13 cellular contexts compared by ENCODE assay signal in the genomic region with DNA sequence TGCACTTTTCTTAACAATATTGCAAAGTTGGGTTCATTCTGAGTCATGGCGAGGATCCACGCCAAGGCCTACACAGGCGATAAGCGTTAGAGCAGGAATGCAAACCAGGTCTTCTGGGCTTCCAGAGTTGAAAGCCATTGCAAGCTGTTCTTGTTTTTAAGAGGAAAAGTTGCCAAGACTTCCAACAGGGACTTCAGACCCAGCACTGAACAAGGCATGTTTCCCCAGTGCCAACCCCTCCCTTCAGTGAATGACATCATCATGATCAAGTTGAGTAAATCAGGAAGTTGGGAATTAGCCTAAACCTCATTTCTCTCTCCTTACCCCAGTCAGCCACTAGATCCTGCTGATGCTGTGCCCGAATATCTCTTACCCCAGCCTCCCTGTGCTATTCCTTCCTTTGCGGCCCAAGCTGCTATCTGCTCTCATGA.
DNase-seq lines count a peak whose midpoint lies in the region; ATAC-seq, FAIRE-seq and TF ChIP-seq lines count a peak whose summit lies in the region.
"Had no signal": no experiment of that assay in that cellular context is flagged by ENCODE, and none has a peak within 500 bp of the region (broad histone marks: within the 10 kb centered on the region; RNA-seq: fewer than 3 reads in every experiment).

No MANE protein-coding gene starts in this region.

- ATAC-seq in CD4-positive, alpha-beta T cell (ENCODE audit: poor library complexity), result no peak
- ATAC-seq in stimulated activated naive B cell treated with anti-CD40 and anti-IgM and Interleukin-4, amounts not matched to agents 10 μg/mL and 1 μg/mL and 100 μg/mL, for 72 hours (replicated peaks), result no peak
- ATAC-seq: naive thymus-derived CD8-positive, alpha-beta T cell had no signal

- dilution Hi-C loops in keratinocyte (cut with MboI; ENCODE audit: extremely low pct_ligation_motif_present, low sequenced_read_pairs), result no loop called here

- in situ Hi-C loops in transverse colon (cut with MboI; ENCODE audit: low pct_ligation_motif_present in 1 of 4, low pct_unique_long_range_greater_than_20kb in 1 of 4, low sequenced_read_pairs in 3 of 4), result no loop called here

- H3K4me3 ChIP-seq in choroid plexus epithelial cell (ENCODE audit: low read depth, low read length), result no peak overlapping the region
- H3K4me3 ChIP-seq in keratinocyte (ENCODE audit: control insufficient read depth in 2 of 3, extremely low read depth in 1 of 3, insufficient read depth in 2 of 3, low read depth in 1 of 3, low read length in 3 of 3), result no peak overlapping the region
- H3K4me3 ChIP-seq in transverse colon, result no peak overlapping the region
- H3K4me3 ChIP-seq: coronary artery had no signal

- H3K36me3 ChIP-seq in keratinocyte (ENCODE audit: control insufficient read depth in 2 of 2, extremely low read depth in 1 of 2, insufficient read depth in 2 of 2, low read length in 2 of 2) (no peaks in the 10 kb centered on the region), transverse colon (no peaks in the 10 kb centered on the region)
- H3K36me3 ChIP-seq: WERI-Rb-1 had no signal

- no peaks in the 10 kb centered on the region for H3K4me1 ChIP-seq in keratinocyte (ENCODE audit: control insufficient read depth, extremely low read depth, insufficient read depth, low read length)
- H3K4me1 ChIP-seq in transverse colon, result no peaks in the 10 kb centered on the region

- H2AFZ ChIP-seq in keratinocyte (ENCODE audit: control insufficient read depth, low read length), result no peak overlapping the region

- no peaks in the 10 kb centered on the region for H3K9me3 Mint-ChIP-seq in CD4-positive, alpha-beta T cell
- peaks cover 0 to 2% of the 10 kb centered on the region in 2 donors for H3K9me3 Mint-ChIP-seq in stimulated activated naive B cell treated with anti-CD40 and anti-IgM and Interleukin-4, amounts not matched to agents 10 μg/mL and 1 μg/mL and 100 μg/mL, for 72 hours
- H3K9me3 Mint-ChIP-seq: naive thymus-derived CD8-positive, alpha-beta T cell had no signal

- intact Hi-C loops in transverse colon (cut with DNase I; ENCODE audit: low total_unique reads), result no loop called here
- intact Hi-C loops in CD4-positive, alpha-beta T cell (cut with DNase I, micrococcal nuclease), result no loop called here

- no peaks in the 10 kb centered on the region for H4K20me1 ChIP-seq in keratinocyte (ENCODE audit: control insufficient read depth, extremely low read depth, insufficient read depth, low read length)

- POLR2A ChIA-PET in CD4-positive, alpha-beta T cell (lab: Charles Lee), result no interaction called here

- peak; percentile 25 for DNase-seq in NCI-H2196 (lab: John Stamatoyannopoulos, UW; ENCODE audit: unreplicated experiment)
- DNase-seq in NCI-H2196 treated with DMSO at 0.1 percent for 48 hours (lab: John Stamatoyannopoulos, UW; ENCODE audit: unreplicated experiment), result no peak
- peak; percentile 45 for DNase-seq in choroid plexus epithelial cell (ENCODE audit: low read depth)
- no peak for DNase-seq in keratinocyte (ENCODE audit: low read depth, low spot score)
- peak; percentile 11 for DNase-seq in transverse colon
- no peak for DNase-seq in CD4-positive, alpha-beta T cell
- no peak for DNase-seq in EL
- DNase-seq in stimulated activated naive B cell treated with anti-CD40 and anti-IgM and Interleukin-4, amounts not matched to agents 10 μg/mL and 1 μg/mL and 100 μg/mL, for 72 hours, result no peak
- DNase-seq: naive thymus-derived CD8-positive, alpha-beta T cell; NCI-H1105; WERI-Rb-1 had no signal

- H3K27ac ChIP-seq in keratinocyte (ENCODE audit: control insufficient read depth, insufficient read depth, low read length) (no peak overlapping the region), transverse colon (no peak overlapping the region)
- H3K27ac ChIP-seq in CD4-positive, alpha-beta T cell (ENCODE audit: low read depth, low read length), result no peak overlapping the region
- H3K27ac ChIP-seq: WERI-Rb-1 had no signal

- WGBS in transverse colon (ENCODE audit: low coverage in 1 of 2), 2 donors, result 73 to 80% methylated on average over 6 of the region's 6 CpGs

- H3K4me3 Mint-ChIP-seq in CD4-positive, alpha-beta T cell, result no peak overlapping the region
- H3K4me3 Mint-ChIP-seq in stimulated activated naive B cell treated with anti-CD40 and anti-IgM and Interleukin-4, amounts not matched to agents 10 μg/mL and 1 μg/mL and 100 μg/mL, for 72 hours, result no peak overlapping the region
- H3K4me3 Mint-ChIP-seq: naive thymus-derived CD8-positive, alpha-beta T cell had no signal

- no peaks in the 10 kb centered on the region for H3K79me2 ChIP-seq in keratinocyte (ENCODE audit: control insufficient read depth, insufficient read depth, low read length)

- no peak overlapping the region for H3K4me2 ChIP-seq in keratinocyte (ENCODE audit: control insufficient read depth, extremely low read depth, insufficient read depth, low read depth, low read length)

- CTCF ChIA-PET in CD4-positive, alpha-beta T cell (lab: Charles Lee), result no interaction called here

- no peak overlapping the region for H3K27ac Mint-ChIP-seq in CD4-positive, alpha-beta T cell
- no peak overlapping the region for H3K27ac Mint-ChIP-seq in stimulated activated naive B cell treated with anti-CD40 and anti-IgM and Interleukin-4, amounts not matched to agents 10 μg/mL and 1 μg/mL and 100 μg/mL, for 72 hours
- H3K27ac Mint-ChIP-seq: naive thymus-derived CD8-positive, alpha-beta T cell had no signal

- no peak for TF ChIP-seq CTCF in choroid plexus epithelial cell (conservative IDR thresholded peaks at IDR 0.05; ENCODE audit: low read depth, low read length)
- TF ChIP-seq CTCF in keratinocyte (optimal IDR thresholded peaks at IDR 0.05 in 1 of 3, IDR thresholded peaks at IDR 0.05 in 1 of 3, conservative IDR thresholded peaks at IDR 0.05 in 1 of 3; ENCODE audit: extremely low read depth in 1 of 3, insufficient read depth in 2 of 3, low read length in 3 of 3), result no peak
- TF ChIP-seq CTCF in transverse colon (IDR thresholded peaks at IDR 0.05), result no peak
- no peak for TF ChIP-seq CTCF in CD4-positive, alpha-beta T cell (IDR thresholded peaks at IDR 0.05)

- H3K27me3 ChIP-seq in keratinocyte (ENCODE audit: control insufficient read depth, extremely low read depth, insufficient read depth, low read length) (no peaks in the 10 kb centered on the region), transverse colon (no peaks in the 10 kb centered on the region)
- H3K27me3 ChIP-seq in CD4-positive, alpha-beta T cell (ENCODE audit: control insufficient read depth, insufficient read depth, low read length), result no peaks in the 10 kb centered on the region

- FAIRE-seq in keratinocyte (lab: Jason Lieb, UNC), result peak; percentile 60
- FAIRE-seq: A204.1 had no signal

- H3K36me3 Mint-ChIP-seq in CD4-positive, alpha-beta T cell (ENCODE audit: low read depth), result no peaks in the 10 kb centered on the region
- no peaks in the 10 kb centered on the region for H3K36me3 Mint-ChIP-seq in stimulated activated naive B cell treated with anti-CD40 and anti-IgM and Interleukin-4, amounts not matched to agents 10 μg/mL and 1 μg/mL and 100 μg/mL, for 72 hours
- H3K36me3 Mint-ChIP-seq: naive thymus-derived CD8-positive, alpha-beta T cell had no signal

- no peaks in the 10 kb centered on the region for H3K4me1 Mint-ChIP-seq in CD4-positive, alpha-beta T cell (ENCODE audit: low read depth)
- H3K4me1 Mint-ChIP-seq in stimulated activated naive B cell treated with anti-CD40 and anti-IgM and Interleukin-4, amounts not matched to agents 10 μg/mL and 1 μg/mL and 100 μg/mL, for 72 hours, result peaks cover 3 to 14% of the 10 kb centered on the region in 2 donors

- H3K9me3 ChIP-seq in keratinocyte (ENCODE audit: control insufficient read depth, low read depth, low read length) (no peaks in the 10 kb centered on the region), transverse colon (no peaks in the 10 kb centered on the region)
- no peaks in the 10 kb centered on the region for H3K9me3 ChIP-seq in CD4-positive, alpha-beta T cell (ENCODE audit: control insufficient read depth, low read length)

- no peaks in the 10 kb centered on the region for H3K27me3 Mint-ChIP-seq in CD4-positive, alpha-beta T cell
- no peaks in the 10 kb centered on the region for H3K27me3 Mint-ChIP-seq in stimulated activated naive B cell treated with anti-CD40 and anti-IgM and Interleukin-4, amounts not matched to agents 10 μg/mL and 1 μg/mL and 100 μg/mL, for 72 hours

- no peaks in the 10 kb centered on the region for H3K9me1 ChIP-seq in keratinocyte (ENCODE audit: control insufficient read depth, extremely low read depth, insufficient read depth, low read length)

- no peak for TF ChIP-seq EP300 in transverse colon (IDR thresholded peaks at IDR 0.05; ENCODE audit: low read depth)

- TF ChIP-seq POLR2A in transverse colon (IDR thresholded peaks at IDR 0.05), result no peak

- H3K9ac ChIP-seq in keratinocyte (ENCODE audit: control insufficient read depth, extremely low read depth, insufficient read depth, low read length), result no peak overlapping the region

Comparison
In these comparisons a context has a peak if more than half of its experiments do, and no peak if none do; other contexts are left out.
1. DNase-seq: peak in NCI-H2196 (single experiment), choroid plexus epithelial cell (single experiment) and transverse colon (single experiment); none in NCI-H2196 treated with DMSO at 0.1 percent for 48 hours (single experiment), keratinocyte (single experiment), CD4-positive, alpha-beta T cell (0 of 10), EL (single experiment) and stimulated activated naive B cell treated with anti-CD40 and anti-IgM and Interleukin-4, amounts not matched to agents 10 μg/mL and 1 μg/mL and 100 μg/mL, for 72 hours (single experiment).